In genomic region chr6:21371676-21372161, GRCh38 we compare ENCODE assay signal across 1 cellular context.
TF ChIP-seq lines count a peak whose summit lies in the region.

No MANE protein-coding gene starts in this region.

TF ChIP-seq in HepG2, 621 proteins besides CTCF, POLR2A, EP300 and RAD21 (continued from another document):
- TF ChIP-seq, protein P1, sequence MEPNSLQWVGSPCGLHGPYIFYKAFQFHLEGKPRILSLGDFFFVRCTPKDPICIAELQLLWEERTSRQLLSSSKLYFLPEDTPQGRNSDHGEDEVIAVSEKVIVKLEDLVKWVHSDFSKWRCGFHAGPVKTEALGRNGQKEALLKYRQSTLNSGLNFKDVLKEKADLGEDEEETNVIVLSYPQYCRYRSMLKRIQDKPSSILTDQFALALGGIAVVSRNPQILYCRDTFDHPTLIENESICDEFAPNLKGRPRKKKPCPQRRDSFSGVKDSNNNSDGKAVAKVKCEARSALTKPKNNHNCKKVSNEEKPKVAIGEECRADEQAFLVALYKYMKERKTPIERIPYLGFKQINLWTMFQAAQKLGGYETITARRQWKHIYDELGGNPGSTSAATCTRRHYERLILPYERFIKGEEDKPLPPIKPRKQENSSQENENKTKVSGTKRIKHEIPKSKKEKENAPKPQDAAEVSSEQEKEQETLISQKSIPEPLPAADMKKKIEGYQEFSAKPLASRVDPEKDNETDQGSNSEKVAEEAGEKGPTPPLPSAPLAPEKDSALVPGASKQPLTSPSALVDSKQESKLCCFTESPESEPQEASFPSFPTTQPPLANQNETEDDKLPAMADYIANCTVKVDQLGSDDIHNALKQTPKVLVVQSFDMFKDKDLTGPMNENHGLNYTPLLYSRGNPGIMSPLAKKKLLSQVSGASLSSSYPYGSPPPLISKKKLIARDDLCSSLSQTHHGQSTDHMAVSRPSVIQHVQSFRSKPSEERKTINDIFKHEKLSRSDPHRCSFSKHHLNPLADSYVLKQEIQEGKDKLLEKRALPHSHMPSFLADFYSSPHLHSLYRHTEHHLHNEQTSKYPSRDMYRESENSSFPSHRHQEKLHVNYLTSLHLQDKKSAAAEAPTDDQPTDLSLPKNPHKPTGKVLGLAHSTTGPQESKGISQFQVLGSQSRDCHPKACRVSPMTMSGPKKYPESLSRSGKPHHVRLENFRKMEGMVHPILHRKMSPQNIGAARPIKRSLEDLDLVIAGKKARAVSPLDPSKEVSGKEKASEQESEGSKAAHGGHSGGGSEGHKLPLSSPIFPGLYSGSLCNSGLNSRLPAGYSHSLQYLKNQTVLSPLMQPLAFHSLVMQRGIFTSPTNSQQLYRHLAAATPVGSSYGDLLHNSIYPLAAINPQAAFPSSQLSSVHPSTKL (CRISPR knock-in tag; IDR thresholded peaks at IDR 0.05): no peak
- TF ChIP-seq NR2F6 (IDR thresholded peaks at IDR 0.05) (no peak; the same call in 1 of the 2 replicates), NR2F6 (CRISPR knock-in tag; IDR thresholded peaks at IDR 0.05) (peak; percentile 17; the same call in 1 of the 2 replicates)
